In genomic region chr6:12383448-12383847, GRCh38 we compare ENCODE assay signal across 14 cellular contexts.
DNase-seq lines count a peak whose midpoint lies in the region; ATAC-seq and TF ChIP-seq lines count a peak whose summit lies in the region.
"Had no signal": no experiment of that assay in that cellular context is flagged by ENCODE, and none has a peak within 500 bp of the region (broad histone marks: within the 10 kb centered on the region; RNA-seq: fewer than 3 reads in every experiment).

No MANE protein-coding gene starts in this region.

- DNase-seq in RPMI8226 = peak; percentile 28
- no peak for DNase-seq in activated CD4-positive, alpha-beta T cell treated with anti-CD3 and anti-CD28 coated beads for 4 hours
- DNase-seq in NCI-H1930 (lab: John Stamatoyannopoulos, UW) = no peak
- DNase-seq in SHP77 (lab: John Stamatoyannopoulos, UW) = no peak
- DNase-seq in erythroblast (lab: John Stamatoyannopoulos, UW) = no peak
- DNase-seq: activated CD4-positive, alpha-beta memory T cell treated with anti-CD3 and anti-CD28 coated beads for 36 hours; activated naive CD4-positive, alpha-beta T cell treated with anti-CD3 and anti-CD28 coated beads for 36 hours; mesenchymal stem cell; NCI-H2081 treated with DMSO at 0.1 percent for 48 hours; nucleus accumbens; stimulated activated naive B cell treated with anti-CD40 and anti-IgM and Interleukin-4, amounts not matched to agents 10 μg/mL and 1 μg/mL and 100 μg/mL, for 72 hours had no signal

- TF ChIP-seq POLR2A in GM18526 (IDR thresholded peaks at IDR 0.05; ENCODE audit: extremely low read depth, insufficient read length) (peak; percentile 19), erythroblast (IDR thresholded peaks at IDR 0.05; ENCODE audit: low read length) (no peak)

- ATAC-seq in GM21360 (IDR thresholded peaks at IDR 0.05; ENCODE audit: unreplicated experiment) (peak; percentile 84), HG02943 (IDR thresholded peaks at IDR 0.05; ENCODE audit: low read depth, unreplicated experiment) (peak; percentile 93)
- ATAC-seq: stimulated activated naive B cell treated with anti-CD40 and anti-IgM and Interleukin-4, amounts not matched to agents 10 μg/mL and 1 μg/mL and 100 μg/mL, for 72 hours had no signal
